Comparison of ENCODE assay signal across 8 cellular contexts in genomic region chr17:17591408-17592265, GRCh38. TPM values are rescaled to one million over a fixed set of nuclear protein-coding genes. Genes with fewer than 3 reads are reported as not detected.
DNase-seq lines count a peak whose midpoint lies in the region; ATAC-seq and TF ChIP-seq lines count a peak whose summit lies in the region.

PEMT (minus strand) TSS chr17:17591708; CDS start chr17:17591626, 82 bp downstream.

- in situ Hi-C loops in GM23248 (cut with MboI): no loop called here

- DNase-seq in DND-41: peak; percentile 96
- peak; percentile 99 for DNase-seq in GM23248
- DNase-seq in Kasumi-1 (lab: John Stamatoyannopoulos, UW): peak; percentile 90 to 91
- peak; percentile 97 for DNase-seq in RPMI7951 (ENCODE audit: low read depth)
- peak; percentile 90 for DNase-seq in activated T-helper 1 cell treated with anti-CD3 and anti-CD28 coated beads, Interleukin-12 subunit alpha, Interleukin-12 subunit beta, Interleukin-2, Interleukin-4 antibody, amounts not matched to agents 30 ng/mL and 10 ng/mL and 1 ng/mL, durations not matched to agents 14 hours and 24 hours and 36 hours (ENCODE audit: low spot score)
- DNase-seq in fibroblast of gingiva (ENCODE audit: low read depth): peak; percentile 99
- DNase-seq in naive B cell: peak; percentile 93

- peak within 1 kb of the TSS; percentile 98 for H3K4me3 Mint-ChIP-seq in activated T-helper 1 cell treated with anti-CD3 and anti-CD28 coated beads, Interleukin-12 subunit alpha, Interleukin-12 subunit beta, Interleukin-2, Interleukin-4 antibody, amounts not matched to agents 30 ng/mL and 10 ng/mL and 1 ng/mL, durations not matched to agents 14 hours and 24 hours and 36 hours
- peak within 1 kb of the TSS; percentile 81 to 97 (median 93) for H3K4me3 Mint-ChIP-seq in naive B cell
- peak within 1 kb of the TSS; percentile 89 for H3K4me3 Mint-ChIP-seq in stimulated activated memory B cell treated with anti-CD40 and anti-IgM and Interleukin-4, amounts not matched to agents 10 μg/mL and 1 μg/mL and 100 μg/mL, for 72 hours

- H3K4me3 ChIP-seq in DND-41 (ENCODE audit: low read depth in 1 of 2, low read length in 2 of 2) (peak within 1 kb of the TSS; percentile 80 to 88), GM23248 (peak within 1 kb of the TSS; percentile 99)

- peaks cover 3% of the 10 kb centered on the region for H3K36me3 Mint-ChIP-seq in activated T-helper 1 cell treated with anti-CD3 and anti-CD28 coated beads, Interleukin-12 subunit alpha, Interleukin-12 subunit beta, Interleukin-2, Interleukin-4 antibody, amounts not matched to agents 30 ng/mL and 10 ng/mL and 1 ng/mL, durations not matched to agents 14 hours and 24 hours and 36 hours (ENCODE audit: low read depth)
- H3K36me3 Mint-ChIP-seq in naive B cell: no peaks in the 10 kb centered on the region
- H3K36me3 Mint-ChIP-seq in stimulated activated memory B cell treated with anti-CD40 and anti-IgM and Interleukin-4, amounts not matched to agents 10 μg/mL and 1 μg/mL and 100 μg/mL, for 72 hours: no peaks in the 10 kb centered on the region

- H3K9me2 ChIP-seq in GM23248 (ENCODE audit: insufficient read depth): no peaks in the 10 kb centered on the region

- 1% methylated on average over 71 to 74 of the region's 76 CpGs for WGBS in GM23248 (ENCODE audit: low coverage in 1 of 2, low lambda C conversion rate in 2 of 2, missing lambda C conversion rate in 2 of 2), 2 experiments

- H4K20me1 ChIP-seq in DND-41 (ENCODE audit: insufficient read depth, low read length) (no peaks in the 10 kb centered on the region), GM23248 (ENCODE audit: insufficient read depth) (no peaks in the 10 kb centered on the region)

- H3K27ac ChIP-seq in DND-41 (ENCODE audit: low read length) (peak within 1 kb of the TSS; percentile 71), GM23248 (peak within 1 kb of the TSS; percentile 82)

- peak within 1 kb of the TSS; percentile 95 for H3K4me2 ChIP-seq in DND-41 (ENCODE audit: insufficient read depth, low read length)
- H3K4me2 ChIP-seq in GM23248 (ENCODE audit: unreplicated experiment): peak within 1 kb of the TSS; percentile 97

- intact Hi-C loops in activated T-helper 1 cell treated with anti-CD3 and anti-CD28 coated beads, Interleukin-12 subunit alpha, Interleukin-12 subunit beta, Interleukin-2, Interleukin-4 antibody, amounts not matched to agents 30 ng/mL and 10 ng/mL and 1 ng/mL, durations not matched to agents 14 hours and 24 hours and 36 hours (cut with micrococcal nuclease): loop anchor here (1.0 to 5.0 kb wide), 13 partner anchors 37 to 726 kb away; partner anchors contain the start of genes ALKBH5, ATPAF2, COPS3 and DRC3

- ATAC-seq in DND-41 (ENCODE audit: insufficient read depth, low read depth): peak; percentile 96
- peak; percentile 89 to 94 for ATAC-seq in naive B cell (ENCODE audit: low read depth in 2 of 2)
- peak; percentile 97 for ATAC-seq in stimulated activated memory B cell treated with anti-CD40 and anti-IgM and Interleukin-4, amounts not matched to agents 10 μg/mL and 1 μg/mL and 100 μg/mL, for 72 hours

- TF ChIP-seq CTCF in DND-41 (IDR thresholded peaks at IDR 0.05; ENCODE audit: borderline replicate concordance, extremely low read depth, low read length, poor library complexity, severe bottlenecking): no peak

- peak within 1 kb of the TSS; percentile 76 for H3K9ac ChIP-seq in DND-41 (ENCODE audit: low read depth, low read length)
- peak within 1 kb of the TSS; percentile 93 for H3K9ac ChIP-seq in GM23248

- H3K36me3 ChIP-seq in DND-41 (ENCODE audit: insufficient read depth, low read length): no peaks in the 10 kb centered on the region
- H3K36me3 ChIP-seq in GM23248 (ENCODE audit: low read depth): no peaks in the 10 kb centered on the region

- peak within 1 kb of the TSS; percentile 94 for H3K27ac Mint-ChIP-seq in activated T-helper 1 cell treated with anti-CD3 and anti-CD28 coated beads, Interleukin-12 subunit alpha, Interleukin-12 subunit beta, Interleukin-2, Interleukin-4 antibody, amounts not matched to agents 30 ng/mL and 10 ng/mL and 1 ng/mL, durations not matched to agents 14 hours and 24 hours and 36 hours
- H3K27ac Mint-ChIP-seq in naive B cell: peak within 1 kb of the TSS; percentile 83 to 99 (median 96)
- peak within 1 kb of the TSS; percentile 84 for H3K27ac Mint-ChIP-seq in stimulated activated memory B cell treated with anti-CD40 and anti-IgM and Interleukin-4, amounts not matched to agents 10 μg/mL and 1 μg/mL and 100 μg/mL, for 72 hours

- no peaks in the 10 kb centered on the region for H3K27me3 Mint-ChIP-seq in activated T-helper 1 cell treated with anti-CD3 and anti-CD28 coated beads, Interleukin-12 subunit alpha, Interleukin-12 subunit beta, Interleukin-2, Interleukin-4 antibody, amounts not matched to agents 30 ng/mL and 10 ng/mL and 1 ng/mL, durations not matched to agents 14 hours and 24 hours and 36 hours (ENCODE audit: insufficient read depth)
- H3K27me3 Mint-ChIP-seq in naive B cell: no peaks in the 10 kb centered on the region
- no peaks in the 10 kb centered on the region for H3K27me3 Mint-ChIP-seq in stimulated activated memory B cell treated with anti-CD40 and anti-IgM and Interleukin-4, amounts not matched to agents 10 μg/mL and 1 μg/mL and 100 μg/mL, for 72 hours

- H3K4me1 ChIP-seq in DND-41 (ENCODE audit: insufficient read depth, low read length) (peaks cover 32% of the 10 kb centered on the region), GM23248 (ENCODE audit: insufficient read depth) (peaks cover 19% of the 10 kb centered on the region)

- H3K9me3 ChIP-seq in DND-41 (ENCODE audit: insufficient read depth, low read length, severe bottlenecking) (no peaks in the 10 kb centered on the region), GM23248 (ENCODE audit: low read depth) (no peaks in the 10 kb centered on the region)

- no peaks in the 10 kb centered on the region for H3K9me3 Mint-ChIP-seq in activated T-helper 1 cell treated with anti-CD3 and anti-CD28 coated beads, Interleukin-12 subunit alpha, Interleukin-12 subunit beta, Interleukin-2, Interleukin-4 antibody, amounts not matched to agents 30 ng/mL and 10 ng/mL and 1 ng/mL, durations not matched to agents 14 hours and 24 hours and 36 hours
- H3K9me3 Mint-ChIP-seq in naive B cell: no peaks in the 10 kb centered on the region
- H3K9me3 Mint-ChIP-seq in stimulated activated memory B cell treated with anti-CD40 and anti-IgM and Interleukin-4, amounts not matched to agents 10 μg/mL and 1 μg/mL and 100 μg/mL, for 72 hours: no peaks in the 10 kb centered on the region

- H3K27me3 ChIP-seq in DND-41 (ENCODE audit: insufficient read depth, low read length, poor library complexity) (no peaks in the 10 kb centered on the region), GM23248 (replicated peaks; ENCODE audit: insufficient read depth) (no peaks in the 10 kb centered on the region)

- no peaks in the 10 kb centered on the region for H3F3A ChIP-seq in GM23248 (ENCODE audit: insufficient read depth)

- peaks cover 18% of the 10 kb centered on the region for H3K4me1 Mint-ChIP-seq in activated T-helper 1 cell treated with anti-CD3 and anti-CD28 coated beads, Interleukin-12 subunit alpha, Interleukin-12 subunit beta, Interleukin-2, Interleukin-4 antibody, amounts not matched to agents 30 ng/mL and 10 ng/mL and 1 ng/mL, durations not matched to agents 14 hours and 24 hours and 36 hours (ENCODE audit: low read depth)
- peaks cover 17 to 32% (median 18%) of the 10 kb centered on the region in 3 donors for H3K4me1 Mint-ChIP-seq in naive B cell
- H3K4me1 Mint-ChIP-seq in stimulated activated memory B cell treated with anti-CD40 and anti-IgM and Interleukin-4, amounts not matched to agents 10 μg/mL and 1 μg/mL and 100 μg/mL, for 72 hours: peaks cover 31% of the 10 kb centered on the region

- H3K79me2 ChIP-seq in DND-41 (ENCODE audit: insufficient read depth, low read length) (peaks cover 43% of the 10 kb centered on the region), GM23248 (ENCODE audit: insufficient read depth) (peaks cover 39% of the 10 kb centered on the region)

- peak within 1 kb of the TSS; percentile 84 for H2AFZ ChIP-seq in DND-41 (ENCODE audit: low read depth, low read length)
- H2AFZ ChIP-seq in GM23248: peak within 1 kb of the TSS; percentile 83

RNA-seq across cellular contexts. Expression of gene PEMT, which starts in this region (rescaled TPM):
- 53.0 and 62.0 TPM in 2 replicates for total RNA-seq in GM23248 (2014; rRNA removed; shearing (Covaris generic))
- polyA plus RNA-seq in GM23248 (2016; fragmentation: Nextera tagmentation; extraction: Ambion mirVana): 60.4 and 68.7 TPM in 2 replicates
- 30.9 and 41.3 TPM in 2 replicates for total RNA-seq in RPMI7951 (2014; rRNA removed; shearing (Covaris generic))
- 39.9 and 45.1 TPM in 2 replicates for total RNA-seq in activated T-helper 1 cell treated with anti-CD3 and anti-CD28 coated beads, Interleukin-12 subunit alpha, Interleukin-12 subunit beta, Interleukin-2, Interleukin-4 antibody, amounts not matched to agents 30 ng/mL and 10 ng/mL and 1 ng/mL, durations not matched to agents 14 hours and 24 hours and 36 hours
- 10 to 100 TPM; 16.3 to 28.0 (median 21.3) TPM for polyA plus RNA-seq in naive B cell (ENCODE audit: low read depth in 6 of 6)

Comparison
In these comparisons a context has a peak if more than half of its experiments do, and no peak if none do; other contexts are left out.
1. Peak in every context shown above with its lines: DNase-seq, ATAC-seq, H3K4me3 ChIP-seq and H3K27ac ChIP-seq.